9 cellular contexts compared by ENCODE assay signal in genomic region chr20:22402990-22403859, GRCh38.
DNase-seq lines count a peak whose midpoint lies in the region; ATAC-seq, FAIRE-seq and TF ChIP-seq lines count a peak whose summit lies in the region.
"Had no signal": no experiment of that assay in that cellular context is flagged by ENCODE, and none has a peak within 500 bp of the region (broad histone marks: within the 10 kb centered on the region; RNA-seq: fewer than 3 reads in every experiment).

No MANE protein-coding gene starts in this region.

- H3K79me2 ChIP-seq in astrocyte (ENCODE audit: insufficient read depth, low read length), result no peaks in the 10 kb centered on the region

- H3K36me3 ChIP-seq in cardiac muscle cell (no peaks in the 10 kb centered on the region), astrocyte (ENCODE audit: insufficient read depth, low read length) (no peaks in the 10 kb centered on the region), mesodermal cell (ENCODE audit: control insufficient read depth, insufficient read depth, low read length) (no peaks in the 10 kb centered on the region), vagina (no peaks in the 10 kb centered on the region)

- H3K4me3 ChIP-seq in cardiac muscle cell (no peak overlapping the region), astrocyte (ENCODE audit: insufficient read depth, low read depth, low read length) (peak overlapping the region; percentile 49), mesodermal cell (ENCODE audit: extremely low read depth, insufficient read depth, low read length, poor library complexity, severe bottlenecking) (no peak overlapping the region), vagina (peak overlapping the region; percentile 4 to 32)

- peaks cover 23% of the 10 kb centered on the region for H3K27me3 Mint-ChIP-seq in astrocyte (ENCODE audit: low read depth, unreplicated experiment)

- peak overlapping the region; percentile 62 for H3K27ac Mint-ChIP-seq in astrocyte (ENCODE audit: unreplicated experiment)

- WGBS in mesodermal cell (ENCODE audit: insufficient coverage in 2 of 2), 2 experiments, result 20 to 33% methylated on average over 9 to 13 of the region's 18 CpGs

- no peaks in the 10 kb centered on the region for H3K4me1 ChIP-seq in cardiac muscle cell (ENCODE audit: low read depth)
- H3K4me1 ChIP-seq in astrocyte (ENCODE audit: insufficient read depth, low read length), result no peaks in the 10 kb centered on the region
- H3K4me1 ChIP-seq in mesodermal cell (ENCODE audit: control insufficient read depth, insufficient read depth, low read length, poor library complexity, severe bottlenecking), result peaks cover 5% of the 10 kb centered on the region
- peaks cover 19% of the 10 kb centered on the region for H3K4me1 ChIP-seq in vagina

- H3K27me3 ChIP-seq in cardiac muscle cell (peaks cover 9% of the 10 kb centered on the region), astrocyte (ENCODE audit: insufficient read depth, low read length) (peaks cover 8% of the 10 kb centered on the region), vagina (no peaks in the 10 kb centered on the region)

- H3K9me3 Mint-ChIP-seq in astrocyte (ENCODE audit: unreplicated experiment), result no peaks in the 10 kb centered on the region

- DNase-seq in cardiac muscle cell (ENCODE audit: low read depth in 1 of 2, low spot score in 1 of 2) (peak; percentile 7 to 41), Right ventricle myocardium inferior (ENCODE audit: missing footprints) (no peak), astrocyte (ENCODE audit: low read depth) (no peak), vagina (ENCODE audit: extremely low spot score in 2 of 2) (no peak), H54 (ENCODE audit: insufficient read length, low spot score) (no peak), GM20000 (ENCODE audit: low spot score) (no peak)
- no peak for DNase-seq in activated CD4-positive, CD25-positive, alpha-beta regulatory T cell (lab: John Stamatoyannopoulos, UW)

- peak overlapping the region; percentile 63 for H3K4me3 Mint-ChIP-seq in astrocyte (ENCODE audit: unreplicated experiment)

- no peaks in the 10 kb centered on the region for H4K20me1 ChIP-seq in astrocyte (ENCODE audit: insufficient read depth, low read length)

- peak overlapping the region; percentile 77 for H3K4me2 ChIP-seq in astrocyte (ENCODE audit: low read length)
- H3K4me2 ChIP-seq: KMS-11 had no signal

- H3K4me1 Mint-ChIP-seq in astrocyte (ENCODE audit: low read depth, unreplicated experiment), result peaks cover 7% of the 10 kb centered on the region

- H3K36me3 Mint-ChIP-seq in astrocyte (ENCODE audit: low read depth, unreplicated experiment), result no peaks in the 10 kb centered on the region

- H3K9me3 ChIP-seq in cardiac muscle cell (ENCODE audit: low read depth) (no peaks in the 10 kb centered on the region), astrocyte (ENCODE audit: insufficient read depth, low read depth, low read length) (no peaks in the 10 kb centered on the region), mesodermal cell (ENCODE audit: control insufficient read depth, low read length) (no peaks in the 10 kb centered on the region), vagina (no peaks in the 10 kb centered on the region)

- H3K9ac ChIP-seq in astrocyte (ENCODE audit: low read length), result no peak overlapping the region
- H3K9ac ChIP-seq: KMS-11 had no signal

- H3K27ac ChIP-seq in cardiac muscle cell, result no peak overlapping the region
- H3K27ac ChIP-seq in astrocyte (ENCODE audit: low read depth, low read length), result no peak overlapping the region
- H3K27ac ChIP-seq in mesodermal cell (ENCODE audit: low read depth, low read length, severe bottlenecking), result peak overlapping the region; percentile 16
- no peak overlapping the region for H3K27ac ChIP-seq in vagina
- H3K27ac ChIP-seq: KMS-11 had no signal

- H2AFZ ChIP-seq in astrocyte (ENCODE audit: low read depth, low read length), result peak overlapping the region; percentile 75

- FAIRE-seq in astrocyte (lab: Jason Lieb, UNC) (no peak), H54 (lab: Jason Lieb, UNC) (no peak)

- no peak for TF ChIP-seq CTCF in cardiac muscle cell (IDR thresholded peaks at IDR 0.05; ENCODE audit: low read depth, low read length)
- no peak for TF ChIP-seq CTCF in astrocyte (IDR thresholded peaks at IDR 0.05; ENCODE audit: insufficient read depth, low read depth, low read length)
- TF ChIP-seq CTCF in vagina (IDR thresholded peaks at IDR 0.05), result no peak
- no peak for TF ChIP-seq CTCF in GM20000 (IDR thresholded peaks at IDR 0.05; ENCODE audit: extremely low read depth, missing control alignments)

- TF ChIP-seq POLR2A in vagina (IDR thresholded peaks at IDR 0.05), result no peak
- no peak for TF ChIP-seq POLR2A in H54 (IDR thresholded peaks at IDR 0.05; ENCODE audit: low read depth, low read length)

- no peak for ATAC-seq in Right ventricle myocardium inferior

- intact Hi-C loops in Right ventricle myocardium inferior (cut with DNase I), result no loop called here
- intact Hi-C loops in vagina (cut with DNase I), result loop anchor here (5.0 kb wide), 1 partner anchor 1259 kb away; no protein-coding TSS in a partner anchor

Comparison
In these comparisons a context has a peak if more than half of its experiments do, and no peak if none do; other contexts are left out.
1. DNase-seq: peak in cardiac muscle cell (2 of 2); none in Right ventricle myocardium inferior (single experiment), astrocyte (single experiment), vagina (0 of 2), H54 (single experiment), activated CD4-positive, CD25-positive, alpha-beta regulatory T cell (0 of 4) and GM20000 (single experiment).
2. H3K4me3 ChIP-seq: peak in astrocyte (single experiment) and vagina (2 of 2); none in cardiac muscle cell (single experiment) and mesodermal cell (single experiment).